Comparison of ENCODE assay signal across 20 cellular contexts in genomic region chr18:50094221-50094773, GRCh38.
"Had no signal": no experiment of that assay in that cellular context is flagged by ENCODE, and none has a peak within 500 bp of the region (broad histone marks: within the 10 kb centered on the region; RNA-seq: fewer than 3 reads in every experiment).

No MANE protein-coding gene starts in this region.

- DNase-seq: IMR-90, Karpas-422, KG1, MG63, NCI-H1105, NCI-H1417, NCI-H1436 treated with DMSO at 0.1 percent for 48 hours, NCI-H1694, NCI-H1930, NCI-H2081, NCI-H2107, NCI-H2227 treated with DMSO at 0.1 percent for 48 hours, NCI-H524 treated with DMSO at 0.1 percent for 48 hours, NCI-H69, NCI-H774, PC-3, SHP77, SK-N-SH, SW 1271 had no signal

- H3K9me3 ChIP-seq: SK-N-SH had no signal

- H3K4me3 ChIP-seq: MG63 had no signal

- H3K27ac ChIP-seq: RWPE1 had no signal

- H3K27me3 ChIP-seq: MG63 had no signal

- H3K36me3 ChIP-seq: MG63 had no signal
